1 cellular context compared by ENCODE assay signal in genomic region chr5:88692979-88693932, GRCh38.
TF ChIP-seq lines count a peak whose summit lies in the region.

No MANE protein-coding gene starts in this region.

TF ChIP-seq in SK-N-SH, 30 proteins besides CTCF, POLR2A, EP300 and RAD21 (continued from another document):
- TF ChIP-seq PBX3 (IDR thresholded peaks at IDR 0.05) (no peak), USF2 (IDR thresholded peaks at IDR 0.05; ENCODE audit: borderline replicate concordance, low read depth, low read length) (no peak), MXI1 (IDR thresholded peaks at IDR 0.05; ENCODE audit: low read depth, low read length) (no peak), GABPA (IDR thresholded peaks at IDR 0.05; ENCODE audit: low read depth) (no peak), REST (IDR thresholded peaks at IDR 0.05; ENCODE audit: low read depth, low read length) (no peak), YY1 (IDR thresholded peaks at IDR 0.05; ENCODE audit: low read depth) (no peak), RFX5 (IDR thresholded peaks at IDR 0.05; ENCODE audit: low read length) (no peak), POLR2AphosphoS5 (IDR thresholded peaks at IDR 0.05; ENCODE audit: low read depth, low read length) (no peak), TCF12 (IDR thresholded peaks at IDR 0.05) (no peak), RXRA (IDR thresholded peaks at IDR 0.05; ENCODE audit: borderline replicate concordance, low read depth) (no peak), NFIC (IDR thresholded peaks at IDR 0.05; ENCODE audit: borderline replicate concordance) (no peak), IRF3 (IDR thresholded peaks at IDR 0.05; ENCODE audit: low read depth, low read length) (no peak)
